ENCODE assay signal across 7 cellular contexts in the genomic region with DNA sequence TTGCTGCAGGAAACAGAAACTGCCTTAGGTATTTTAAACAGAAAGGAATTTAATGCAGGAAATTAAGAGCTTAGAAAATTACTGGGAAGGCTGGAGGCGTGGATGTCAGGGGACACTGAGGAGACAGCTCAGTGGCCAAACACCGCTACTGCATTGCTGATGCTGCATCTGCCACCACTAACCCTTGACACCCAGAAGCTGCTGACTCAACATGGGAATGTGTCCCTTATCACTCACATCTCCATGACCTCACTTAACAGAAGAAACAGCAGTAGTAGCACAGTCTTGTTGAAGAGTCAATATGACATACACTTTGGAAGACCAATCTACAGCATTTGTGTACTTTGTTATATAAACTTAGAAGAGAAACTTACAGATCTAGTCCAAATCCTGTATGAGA.
DNase-seq lines count a peak whose midpoint lies in the region; ATAC-seq and TF ChIP-seq lines count a peak whose summit lies in the region.

No MANE protein-coding gene starts in this region.

- no peaks in the 10 kb centered on the region for H3K27me3 ChIP-seq in iPS DF 6.9 (ENCODE audit: control insufficient read depth, insufficient read depth, low read length)
- H3K27me3 ChIP-seq in tibial nerve: no peaks in the 10 kb centered on the region

- WGBS in iPS DF 6.9 (ENCODE audit: insufficient coverage, insufficient read length): no CpG with 5 or more reads among the region's 2 CpGs
- 56 to 58% methylated on average over 2 of the region's 2 CpGs for WGBS in tibial nerve, 2 donors

- H3K4me3 ChIP-seq in iPS DF 6.9 (ENCODE audit: low read length) (no peak overlapping the region), tibial nerve (no peak overlapping the region)

- no peak for TF ChIP-seq POLR2A in tibial nerve (IDR thresholded peaks at IDR 0.05)

- H3K27ac ChIP-seq in RWPE1: no peak overlapping the region
- H3K27ac ChIP-seq in iPS DF 6.9 (ENCODE audit: low read length): no peak overlapping the region
- no peak overlapping the region for H3K27ac ChIP-seq in tibial nerve

- CTCF ChIA-PET in RWPE1 (lab: Yijun Ruan, JAX): interaction anchor here (0.6 kb wide), 2 partner anchors 488 to 923 kb away, joined by 3 to 4 read pairs; no protein-coding TSS in a partner anchor

- POLR2A ChIA-PET in RWPE1 (lab: Yijun Ruan, JAX; ENCODE audit: low non-redundant PET): no interaction called here

- peak; percentile 19 for DNase-seq in RWPE1 (ENCODE audit: low spot score)
- DNase-seq in iPS DF 6.9 (ENCODE audit: low read depth, low spot score): peak; percentile 5
- no peak for DNase-seq in tibial nerve (ENCODE audit: low spot score in 2 of 2)
- no peak for DNase-seq in NCI-H1694 (lab: John Stamatoyannopoulos, UW)
- no peak for DNase-seq in activated naive CD4-positive, alpha-beta T cell treated with anti-CD3 and anti-CD28 coated beads, Interleukin-2, amount 50 U/mL, for 16 hours

- peak; percentile 68 for ATAC-seq in GM18511 (IDR thresholded peaks at IDR 0.05; ENCODE audit: unreplicated experiment)
- peak; percentile 88 for ATAC-seq in HG02610 (IDR thresholded peaks at IDR 0.05; ENCODE audit: unreplicated experiment)

- TF ChIP-seq CTCF in RWPE1 (conservative IDR thresholded peaks at IDR 0.05; ENCODE audit: low read depth) (peak; percentile 14; the same call in 1 of the 2 replicates), tibial nerve (IDR thresholded peaks at IDR 0.05) (no peak)

- no peak for TF ChIP-seq EP300 in tibial nerve (IDR thresholded peaks at IDR 0.05)

- no peaks in the 10 kb centered on the region for H3K4me1 ChIP-seq in iPS DF 6.9 (ENCODE audit: control insufficient read depth, insufficient read depth, low read length)
- H3K4me1 ChIP-seq in tibial nerve: no peaks in the 10 kb centered on the region

- H3K36me3 ChIP-seq in iPS DF 6.9 (ENCODE audit: control insufficient read depth, insufficient read depth, low read length): no peaks in the 10 kb centered on the region
- H3K36me3 ChIP-seq in tibial nerve: no peaks in the 10 kb centered on the region

- H3K9me3 ChIP-seq in iPS DF 6.9 (ENCODE audit: control insufficient read depth, insufficient read depth, low read length): no peaks in the 10 kb centered on the region; the same call in 1 of the 2 replicates
- peaks cover 0 to 11% (median 0%) of the 10 kb centered on the region in 4 donors for H3K9me3 ChIP-seq in tibial nerve

Comparison
In these comparisons a context has a peak if more than half of its experiments do, and no peak if none do; other contexts are left out.
1. DNase-seq: peak in RWPE1 (single experiment) and iPS DF 6.9 (single experiment); none in tibial nerve (0 of 2), NCI-H1694 (single experiment) and activated naive CD4-positive, alpha-beta T cell treated with anti-CD3 and anti-CD28 coated beads, Interleukin-2, amount 50 U/mL, for 16 hours (single experiment).